In the genomic region with DNA sequence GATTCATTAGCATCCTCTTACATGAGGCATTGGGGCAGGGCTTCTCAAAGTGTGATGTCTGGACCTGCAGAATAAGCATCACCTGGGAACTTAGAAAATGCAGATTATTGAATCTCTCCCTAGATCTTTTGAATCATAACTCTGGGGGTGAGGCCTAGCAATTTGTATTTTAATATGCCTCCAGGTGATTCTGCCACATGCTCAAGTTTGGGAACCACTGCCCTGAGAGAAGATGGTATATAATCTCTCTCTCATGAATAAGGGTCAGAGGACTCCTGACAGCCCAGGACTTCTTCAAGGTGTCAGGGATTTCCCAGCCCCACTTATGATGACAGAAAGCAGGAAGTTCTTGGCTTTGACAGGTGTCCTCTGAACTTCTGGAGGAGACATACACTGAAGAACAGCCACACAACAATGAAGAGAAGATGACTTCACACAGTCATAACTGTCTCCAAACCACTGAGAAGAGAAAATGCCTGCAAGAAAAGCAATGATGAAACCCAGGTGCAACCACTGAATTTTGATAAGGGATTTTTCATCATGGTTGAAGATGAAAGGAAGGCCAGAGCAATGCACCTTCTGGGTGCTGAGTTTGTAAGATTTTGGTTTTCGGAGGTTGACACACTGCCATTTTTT, we compare ENCODE assay signal across 11 cellular contexts.
DNase-seq lines count a peak whose midpoint lies in the region; ATAC-seq and TF ChIP-seq lines count a peak whose summit lies in the region.
"Had no signal": no experiment of that assay in that cellular context is flagged by ENCODE, and none has a peak within 500 bp of the region (broad histone marks: within the 10 kb centered on the region; RNA-seq: fewer than 3 reads in every experiment).

No MANE protein-coding gene starts in this region.

- no peak overlapping the region for H3K27ac Mint-ChIP-seq in WTC11

- CTCF ChIA-PET in WTC11 (lab: Charles Lee) = no interaction called here

- no peak overlapping the region for H3K4me3 Mint-ChIP-seq in WTC11

- H3K36me3 Mint-ChIP-seq in WTC11 = no peaks in the 10 kb centered on the region

- DNase-seq in omental fat pad (ENCODE audit: low spot score) (no peak), islet precursor cell (no peak), NCI-H82 treated with DMSO at 0.1 percent for 48 hours (lab: John Stamatoyannopoulos, UW; ENCODE audit: unreplicated experiment) (no peak), WTC11 (ENCODE audit: low spot score) (no peak)
- DNase-seq: activated CD4-positive, alpha-beta T cell treated with anti-CD3 and anti-CD28 coated beads, Interleukin-2, amount 50 U/mL, for 4 hours; NCI-H226; SJCRH30 had no signal

- H3K9me3 Mint-ChIP-seq in WTC11 = peaks cover 2% of the 10 kb centered on the region; the same call in 1 of the 2 replicates

- H3K27me3 Mint-ChIP-seq in WTC11 (ENCODE audit: low read depth) = no peaks in the 10 kb centered on the region

- POLR2A ChIA-PET in WTC11 (lab: Charles Lee) = no interaction called here

- H3K4me1 Mint-ChIP-seq in WTC11 = peaks cover 53% of the 10 kb centered on the region

- ATAC-seq in GM18508 (IDR thresholded peaks at IDR 0.05; ENCODE audit: insufficient read depth, unreplicated experiment) = peak; percentile 77
- ATAC-seq in GM19438 (IDR thresholded peaks at IDR 0.05; ENCODE audit: low read depth, unreplicated experiment) = peak; percentile 87
- ATAC-seq in HG02870 (IDR thresholded peaks at IDR 0.05; ENCODE audit: unreplicated experiment) = peak; percentile 89
- peak; percentile 77 for ATAC-seq in HG03558 (IDR thresholded peaks at IDR 0.05; ENCODE audit: extremely low read depth, unreplicated experiment)
- ATAC-seq in omental fat pad (ENCODE audit: low FRiP score) = no peak
- no peak for ATAC-seq in WTC11

- TF ChIP-seq CTCF in omental fat pad (IDR thresholded peaks at IDR 0.05) (no peak), WTC11 (IDR thresholded peaks at IDR 0.05) (no peak)

TF ChIP-seq in WTC11, 78 proteins besides CTCF, POLR2A, EP300 and RAD21:
- TF ChIP-seq GABPB1 (CRISPR knock-in tag; IDR thresholded peaks at IDR 0.05) (no peak), SMAD3 (CRISPR knock-in tag; IDR thresholded peaks at IDR 0.05; ENCODE audit: borderline replicate concordance) (no peak), GTF2I (CRISPR knock-in tag; conservative IDR thresholded peaks at IDR 0.05) (no peak)
- TF ChIP-seq, protein P1, sequence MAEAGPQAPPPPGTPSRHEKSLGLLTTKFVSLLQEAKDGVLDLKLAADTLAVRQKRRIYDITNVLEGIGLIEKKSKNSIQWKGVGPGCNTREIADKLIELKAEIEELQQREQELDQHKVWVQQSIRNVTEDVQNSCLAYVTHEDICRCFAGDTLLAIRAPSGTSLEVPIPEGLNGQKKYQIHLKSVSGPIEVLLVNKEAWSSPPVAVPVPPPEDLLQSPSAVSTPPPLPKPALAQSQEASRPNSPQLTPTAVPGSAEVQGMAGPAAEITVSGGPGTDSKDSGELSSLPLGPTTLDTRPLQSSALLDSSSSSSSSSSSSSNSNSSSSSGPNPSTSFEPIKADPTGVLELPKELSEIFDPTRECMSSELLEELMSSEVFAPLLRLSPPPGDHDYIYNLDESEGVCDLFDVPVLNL (CRISPR knock-in tag; IDR thresholded peaks at IDR 0.05; ENCODE audit: borderline replicate concordance, low read depth) = no peak
- TF ChIP-seq, protein P2, sequence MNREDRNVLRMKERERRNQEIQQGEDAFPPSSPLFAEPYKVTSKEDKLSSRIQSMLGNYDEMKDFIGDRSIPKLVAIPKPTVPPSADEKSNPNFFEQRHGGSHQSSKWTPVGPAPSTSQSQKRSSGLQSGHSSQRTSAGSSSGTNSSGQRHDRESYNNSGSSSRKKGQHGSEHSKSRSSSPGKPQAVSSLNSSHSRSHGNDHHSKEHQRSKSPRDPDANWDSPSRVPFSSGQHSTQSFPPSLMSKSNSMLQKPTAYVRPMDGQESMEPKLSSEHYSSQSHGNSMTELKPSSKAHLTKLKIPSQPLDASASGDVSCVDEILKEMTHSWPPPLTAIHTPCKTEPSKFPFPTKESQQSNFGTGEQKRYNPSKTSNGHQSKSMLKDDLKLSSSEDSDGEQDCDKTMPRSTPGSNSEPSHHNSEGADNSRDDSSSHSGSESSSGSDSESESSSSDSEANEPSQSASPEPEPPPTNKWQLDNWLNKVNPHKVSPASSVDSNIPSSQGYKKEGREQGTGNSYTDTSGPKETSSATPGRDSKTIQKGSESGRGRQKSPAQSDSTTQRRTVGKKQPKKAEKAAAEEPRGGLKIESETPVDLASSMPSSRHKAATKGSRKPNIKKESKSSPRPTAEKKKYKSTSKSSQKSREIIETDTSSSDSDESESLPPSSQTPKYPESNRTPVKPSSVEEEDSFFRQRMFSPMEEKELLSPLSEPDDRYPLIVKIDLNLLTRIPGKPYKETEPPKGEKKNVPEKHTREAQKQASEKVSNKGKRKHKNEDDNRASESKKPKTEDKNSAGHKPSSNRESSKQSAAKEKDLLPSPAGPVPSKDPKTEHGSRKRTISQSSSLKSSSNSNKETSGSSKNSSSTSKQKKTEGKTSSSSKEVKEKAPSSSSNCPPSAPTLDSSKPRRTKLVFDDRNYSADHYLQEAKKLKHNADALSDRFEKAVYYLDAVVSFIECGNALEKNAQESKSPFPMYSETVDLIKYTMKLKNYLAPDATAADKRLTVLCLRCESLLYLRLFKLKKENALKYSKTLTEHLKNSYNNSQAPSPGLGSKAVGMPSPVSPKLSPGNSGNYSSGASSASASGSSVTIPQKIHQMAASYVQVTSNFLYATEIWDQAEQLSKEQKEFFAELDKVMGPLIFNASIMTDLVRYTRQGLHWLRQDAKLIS (CRISPR knock-in tag; IDR thresholded peaks at IDR 0.05; ENCODE audit: borderline replicate concordance) = no peak

Comparison
In these comparisons a context has a peak if more than half of its experiments do, and no peak if none do; other contexts are left out.
1. ATAC-seq: peak in GM18508 (single experiment), GM19438 (single experiment), HG02870 (single experiment) and HG03558 (single experiment); none in omental fat pad (single experiment) and WTC11 (single experiment).